ENCODE assay signal across 8 cellular contexts in genomic region chr6:30103630-30104179, GRCh38. TPM values are rescaled to one million over a fixed set of nuclear protein-coding genes. Genes with fewer than 3 reads are reported as not detected.
DNase-seq lines count a peak whose midpoint lies in the region; ATAC-seq and TF ChIP-seq lines count a peak whose summit lies in the region.

No MANE protein-coding gene starts in this region.

- H3K79me2 ChIP-seq in hepatocyte, result no peaks in the 10 kb centered on the region

- DNase-seq in DMS79 treated with DMSO at 0.1 percent for 48 hours (lab: John Stamatoyannopoulos, UW) (peak; percentile 29), DMS79 (lab: John Stamatoyannopoulos, UW) (no peak), T-cell (no peak), hepatocyte (ENCODE audit: low spot score) (no peak), mesenteric fat pad (ENCODE audit: low spot score) (no peak)

- no peaks in the 10 kb centered on the region for H3K9me2 ChIP-seq in hepatocyte (replicated peaks; ENCODE audit: insufficient read depth)

- H3K9ac ChIP-seq in skeletal muscle tissue (ENCODE audit: low read depth in 1 of 3, low read length in 3 of 3), result peak overlapping the region; percentile 55 to 79 (median 63)

- POLR2A ChIA-PET in T-cell (lab: Charles Lee), result no interaction called here

- H3K4me3 ChIP-seq in hepatocyte (peak overlapping the region; percentile 19), skeletal muscle tissue (ENCODE audit: low read length in 3 of 3) (peak overlapping the region; percentile 55 to 81 (median 62))

- H2AFZ ChIP-seq in hepatocyte, result peak overlapping the region; percentile 70

- TF ChIP-seq CTCF in hepatocyte (IDR thresholded peaks at IDR 0.05; ENCODE audit: poor library complexity), result no peak

- H3K9me3 ChIP-seq in hepatocyte (ENCODE audit: low read depth), result no peaks in the 10 kb centered on the region
- H3K9me3 ChIP-seq in skeletal muscle tissue (ENCODE audit: control insufficient read depth in 3 of 3, low read length in 3 of 3), result no peaks in the 10 kb centered on the region

- H3K27ac Mint-ChIP-seq in T-cell, result peak overlapping the region; percentile 63 to 77

- WGBS in hepatocyte (ENCODE audit: low lambda C conversion rate, missing lambda C conversion rate), result 17% methylated on average over 12 of the region's 12 CpGs

- peaks cover 31% of the 10 kb centered on the region for H3K27me3 ChIP-seq in hepatocyte
- H3K27me3 ChIP-seq in skeletal muscle tissue (ENCODE audit: control insufficient read depth in 3 of 3, insufficient read depth in 3 of 3, low read length in 3 of 3), result peaks cover 25 to 53% (median 44%) of the 10 kb centered on the region in 3 donors

- H3K9me3 Mint-ChIP-seq in T-cell, result no peaks in the 10 kb centered on the region

- CTCF ChIA-PET in T-cell (lab: Charles Lee), result interaction anchor here (0.6 to 3.5 kb wide), 20 partner anchors 9 to 1447 kb away, joined by 3 to 115 read pairs (median 4); no protein-coding TSS in a partner anchor

- ATAC-seq in T-cell (replicated peaks in 1 of 4) (no peak), HG03342 (IDR thresholded peaks at IDR 0.05; ENCODE audit: unreplicated experiment) (no peak)
- ATAC-seq in activated CD4-positive, CD25-positive, alpha-beta regulatory T cell treated with anti-CD3 and anti-CD28 coated beads, Interleukin-2, amount 50 U/mL, for 24 hours, result no peak

- H3K36me3 ChIP-seq in hepatocyte (replicated peaks; ENCODE audit: insufficient read depth, low read depth) (no peaks in the 10 kb centered on the region), skeletal muscle tissue (ENCODE audit: control insufficient read depth in 3 of 3, insufficient read depth in 3 of 3, low read length in 3 of 3) (no peaks in the 10 kb centered on the region)

- H3K4me1 Mint-ChIP-seq in T-cell, result peaks cover 34 to 42% (median 37%) of the 10 kb centered on the region in 3 donors

- H3K4me3 Mint-ChIP-seq in T-cell, result peak overlapping the region; percentile 82 to 86 (median 84)

- H3K27ac ChIP-seq in hepatocyte, result peak overlapping the region; percentile 61
- no peak overlapping the region for H3K27ac ChIP-seq in skeletal muscle tissue (ENCODE audit: low read depth, low read length)

- H3K4me1 ChIP-seq in hepatocyte (ENCODE audit: insufficient read depth), result peaks cover 20% of the 10 kb centered on the region
- peaks cover 31 to 33% (median 33%) of the 10 kb centered on the region in 3 donors for H3K4me1 ChIP-seq in skeletal muscle tissue (ENCODE audit: control insufficient read depth in 3 of 3, insufficient read depth in 3 of 3, low read length in 3 of 3)

- no peaks in the 10 kb centered on the region for H3K36me3 Mint-ChIP-seq in T-cell

- H3K27me3 Mint-ChIP-seq in T-cell, result peaks cover 29 to 47% of the 10 kb centered on the region in 2 donors

- H4K20me1 ChIP-seq in hepatocyte (ENCODE audit: insufficient read depth, poor library complexity, severe bottlenecking), result no peaks in the 10 kb centered on the region

- peak overlapping the region; percentile 83 for H3K4me2 ChIP-seq in hepatocyte

RNA-seq across cellular contexts. Expression of gene TRIM31, which starts 9.2 kb away (rescaled TPM):
- total RNA-seq in T-cell, result under 1 TPM in 1 of 5 donors, not detected in 4; 0.44 TPM
- total RNA-seq in hepatocyte, result 6.3 and 7.7 TPM in 2 replicates
- polyA plus RNA-seq in hepatocyte, result 5.0 and 10.1 TPM in 2 replicates
- total RNA-seq in skeletal muscle tissue, result not detected
- total RNA-seq in mesenteric fat pad, result not detected

RNA-seq across cellular contexts. Expression of gene RNF39, which starts 28.1 kb away (rescaled TPM):
- total RNA-seq in T-cell, result not detected
- total RNA-seq in hepatocyte, result 0.73 and 1.1 TPM in 2 replicates
- 2.2 and 3.3 TPM in 2 replicates for polyA plus RNA-seq in hepatocyte
- not detected for total RNA-seq in skeletal muscle tissue
- total RNA-seq in mesenteric fat pad, result not detected

RNA-seq across cellular contexts. Expression of gene TRIM40, which starts 32.2 kb away (rescaled TPM):
- total RNA-seq in T-cell (not detected), hepatocyte (0.40 and 1.0 TPM in 2 replicates), skeletal muscle tissue (not detected), mesenteric fat pad (not detected)
- 0.34 and 2.2 TPM in 2 replicates for polyA plus RNA-seq in hepatocyte

RNA-seq across cellular contexts. Expression of gene PPP1R11, which starts 36.7 kb away (rescaled TPM):
- total RNA-seq in T-cell (10 to 100 TPM; 47.2 to 61.4 (median 55.6) TPM), hepatocyte (50.9 and 55.6 TPM in 2 replicates), skeletal muscle tissue (6.8 TPM), mesenteric fat pad (41.1 TPM)
- polyA plus RNA-seq in hepatocyte, result 74.5 and 79.6 TPM in 2 replicates

RNA-seq across cellular contexts. Expression of gene POLR1H, which starts 42.6 kb away (rescaled TPM):
- total RNA-seq in T-cell (10 to 100 TPM; 28.7 to 43.5 (median 36.5) TPM), hepatocyte (20.9 and 21.3 TPM in 2 replicates), skeletal muscle tissue (31.8 TPM), mesenteric fat pad (21.1 TPM)
- 26.5 and 34.8 TPM in 2 replicates for polyA plus RNA-seq in hepatocyte
